17 cellular contexts compared by ENCODE assay signal in genomic region chr10:43986396-43986795, GRCh38.
"Had no signal": no experiment of that assay in that cellular context is flagged by ENCODE, and none has a peak within 500 bp of the region (broad histone marks: within the 10 kb centered on the region; RNA-seq: fewer than 3 reads in every experiment).

No MANE protein-coding gene starts in this region.

- H3K4me3 Mint-ChIP-seq: immature natural killer cell had no signal

- ATAC-seq: foreskin keratinocyte, gastroesophageal sphincter, heart left ventricle, left colon, left lung, left ventricle myocardium superior, lower lobe of right lung had no signal

- H3K36me3 Mint-ChIP-seq: immature natural killer cell had no signal

- DNase-seq: dermis blood vessel endothelial cell; dorsolateral prefrontal cortex; effector CD4-positive, alpha-beta T cell; effector memory CD4-positive, alpha-beta T cell; foreskin keratinocyte; heart left ventricle; hypothalamus; immature natural killer cell; kidney; kidney glomerular epithelial cell; left colon; left lung; left ventricle myocardium superior; lower lobe of right lung; mesenchymal stem cell; midbrain had no signal

- H3K27ac Mint-ChIP-seq: immature natural killer cell had no signal
